2 cellular contexts compared by ENCODE assay signal in the genomic region with DNA sequence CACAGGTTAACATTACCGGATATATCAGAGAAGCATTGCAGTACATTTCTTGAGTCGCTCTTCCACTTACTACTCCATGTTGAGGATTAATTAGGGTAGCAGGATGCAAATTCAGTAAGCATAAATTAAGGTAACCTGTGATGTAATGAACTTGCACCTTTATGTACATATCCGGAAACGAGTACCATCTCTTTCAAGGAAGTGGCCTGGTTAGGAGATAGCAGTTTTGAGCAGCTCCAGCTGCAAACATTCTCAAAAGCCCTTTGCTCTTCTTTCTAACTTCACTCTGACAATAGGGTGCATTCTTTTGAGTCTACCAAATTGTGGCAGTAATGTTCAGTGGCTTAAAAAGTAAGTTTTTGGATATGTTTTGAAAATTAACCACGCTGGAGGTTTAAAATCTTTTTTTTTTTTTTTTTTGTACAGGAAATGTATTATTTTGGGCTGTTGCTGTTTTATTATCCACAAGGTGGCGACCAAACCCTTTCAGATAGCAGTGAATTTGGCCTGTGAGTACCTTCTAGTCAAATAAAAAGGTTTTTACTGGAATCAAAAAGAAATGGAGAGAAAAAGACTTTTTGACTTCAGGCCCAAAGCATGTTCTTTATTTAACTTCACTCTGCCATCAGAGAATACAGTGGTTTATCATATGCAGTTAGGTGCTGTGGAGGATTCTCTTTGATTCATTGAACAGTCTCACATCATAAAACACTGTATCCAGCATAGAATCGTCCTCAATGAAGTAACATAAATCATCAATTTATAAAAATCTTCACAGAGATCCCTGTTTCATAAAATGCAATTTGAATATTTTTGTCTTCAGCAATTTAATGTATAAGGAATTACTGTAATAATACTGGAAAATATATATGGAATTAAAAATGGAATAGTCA.
A peak's percentile ranks its signal among the peaks of the same experiment; 100 is the strongest.
TF ChIP-seq lines count a peak whose summit lies in the region.

No MANE protein-coding gene starts in this region.

TF ChIP-seq in endothelial cell of umbilical vein, 7 proteins besides CTCF, POLR2A, EP300 and RAD21:
- TF ChIP-seq GATA2 (IDR thresholded peaks at IDR 0.05; ENCODE audit: insufficient read depth, insufficient read length, low read depth, low read length): no peak
- no peak for TF ChIP-seq MYC (IDR thresholded peaks at IDR 0.05; ENCODE audit: low read depth, low read length)
- no peak for TF ChIP-seq EZH2 (IDR thresholded peaks at IDR 0.05; ENCODE audit: borderline replicate concordance, low read depth, low read length, severe bottlenecking)
- no peak for TF ChIP-seq JUN (IDR thresholded peaks at IDR 0.05; ENCODE audit: borderline replicate concordance, insufficient read depth, insufficient read length, low read depth)
- TF ChIP-seq FOS (IDR thresholded peaks at IDR 0.05; ENCODE audit: borderline replicate concordance, insufficient read depth, low read length): no peak
- TF ChIP-seq POLR2AphosphoS5 (IDR thresholded peaks at IDR 0.05; ENCODE audit: insufficient read depth, low read depth, low read length): no peak
- no peak for TF ChIP-seq MAX (IDR thresholded peaks at IDR 0.05; ENCODE audit: insufficient read depth, insufficient read length)
TF ChIP-seq in endothelial cell of umbilical vein: peak in this region for 0.

TF ChIP-seq in neural cell, 6 proteins besides CTCF, POLR2A, EP300 and RAD21:
- TF ChIP-seq SMC3 (conservative IDR thresholded peaks at IDR 0.05; ENCODE audit: poor library complexity) (peak; percentile 78), EZH2 (IDR thresholded peaks at IDR 0.05; ENCODE audit: borderline replicate concordance, insufficient read depth, low read length, poor library complexity, severe bottlenecking) (no peak)
